8 cellular contexts compared by ENCODE assay signal in genomic region chr22:22558972-22559603, GRCh38. TPM values are rescaled to one million over a fixed set of nuclear protein-coding genes. Genes with fewer than 3 reads are reported as not detected.
DNase-seq lines count a peak whose midpoint lies in the region; ATAC-seq and TF ChIP-seq lines count a peak whose summit lies in the region.

Gene PRAME, minus strand, starts transcription at chr22:22559265. Its CDS starts 2,433 bp downstream, at chr22:22556832.

- H3K9me3 ChIP-seq in Karpas-422 (ENCODE audit: low read length) (no peaks in the 10 kb centered on the region), Peyer's patch (no peaks in the 10 kb centered on the region), cardiac muscle cell (ENCODE audit: low read depth) (no peaks in the 10 kb centered on the region), suprapubic skin (no peaks in the 10 kb centered on the region)

- H3K27ac ChIP-seq in Karpas-422 (ENCODE audit: low read length) (no peak within 1 kb of the TSS), Peyer's patch (no peak within 1 kb of the TSS), cardiac muscle cell (no peak within 1 kb of the TSS), suprapubic skin (no peak within 1 kb of the TSS)

- 65% methylated on average over 30 of the region's 32 CpGs for WGBS in suprapubic skin

- H3K9ac ChIP-seq in Karpas-422 (ENCODE audit: low read length): peak within 1 kb of the TSS; percentile 44

- H3K4me1 ChIP-seq in Karpas-422 (ENCODE audit: low read length): peaks cover 9% of the 10 kb centered on the region
- H3K4me1 ChIP-seq in Peyer's patch: no peaks in the 10 kb centered on the region
- no peaks in the 10 kb centered on the region for H3K4me1 ChIP-seq in cardiac muscle cell (ENCODE audit: low read depth)
- H3K4me1 ChIP-seq in suprapubic skin: no peaks in the 10 kb centered on the region

- H3K9me2 ChIP-seq in Karpas-422 (replicated peaks; ENCODE audit: insufficient read depth, low read length): no peaks in the 10 kb centered on the region

- H3K4me2 ChIP-seq in Karpas-422 (ENCODE audit: low read depth, low read length, poor library complexity, severe bottlenecking): peak within 1 kb of the TSS; percentile 27

- peak; percentile 26 to 69 (median 54) for TF ChIP-seq CTCF in Peyer's patch (IDR thresholded peaks at IDR 0.05)
- peak; percentile 65 for TF ChIP-seq CTCF in cardiac muscle cell (IDR thresholded peaks at IDR 0.05; ENCODE audit: low read depth, low read length)
- TF ChIP-seq CTCF in suprapubic skin (IDR thresholded peaks at IDR 0.05): peak in 1 of 2 donors; percentile 11

- no peak within 1 kb of the TSS for H3K4me3 ChIP-seq in Karpas-422 (ENCODE audit: low read length)
- H3K4me3 ChIP-seq in Peyer's patch: no peak within 1 kb of the TSS
- H3K4me3 ChIP-seq in cardiac muscle cell: no peak within 1 kb of the TSS
- H3K4me3 ChIP-seq in suprapubic skin: no peak within 1 kb of the TSS

- no peak for ATAC-seq in GM19324 (IDR thresholded peaks at IDR 0.05; ENCODE audit: low FRiP score, unreplicated experiment)

- no peaks in the 10 kb centered on the region; the same call in 1 of the 2 replicates for H4K20me1 ChIP-seq in Karpas-422 (ENCODE audit: insufficient read depth, low read depth, low read length)

- peak; percentile 88 for DNase-seq in DMS53 (lab: John Stamatoyannopoulos, UW)
- DNase-seq in Karpas-422: peak; percentile 97
- peak; percentile 65 to 87 (median 75) for DNase-seq in Peyer's patch
- DNase-seq in activated T-cell treated with anti-CD3 and anti-CD28 coated beads for 48 hours (ENCODE audit: low read depth): peak; percentile 84
- DNase-seq in cardiac muscle cell (ENCODE audit: low read depth in 1 of 2, low spot score in 1 of 2): peak in 1 of 2 donors; percentile 49
- peak; percentile 69 for DNase-seq in stimulated activated CD4-positive, alpha-beta T cell treated with anti-CD3 and anti-CD28 coated beads, Interleukin-12 subunit alpha, Interleukin-12 subunit beta, amount 100 ng/mL, for 4 hours
- no peak for DNase-seq in suprapubic skin (ENCODE audit: low spot score in 2 of 2)

- H3K79me2 ChIP-seq in Karpas-422 (ENCODE audit: low read length): no peaks in the 10 kb centered on the region

- no peaks in the 10 kb centered on the region for H3K27me3 ChIP-seq in Karpas-422 (ENCODE audit: low read length)
- no peaks in the 10 kb centered on the region for H3K27me3 ChIP-seq in Peyer's patch
- H3K27me3 ChIP-seq in cardiac muscle cell: no peaks in the 10 kb centered on the region
- peaks cover 5% of the 10 kb centered on the region for H3K27me3 ChIP-seq in suprapubic skin

- no peak within 1 kb of the TSS for H2AFZ ChIP-seq in Karpas-422 (ENCODE audit: low read length)

- H3K36me3 ChIP-seq in Karpas-422 (ENCODE audit: insufficient read depth, low read length) (no peaks in the 10 kb centered on the region), Peyer's patch (no peaks in the 10 kb centered on the region), cardiac muscle cell (no peaks in the 10 kb centered on the region), suprapubic skin (no peaks in the 10 kb centered on the region)

- TF ChIP-seq EP300 in suprapubic skin (IDR thresholded peaks at IDR 0.05): no peak

- TF ChIP-seq POLR2A in Peyer's patch (IDR thresholded peaks at IDR 0.05): no peak
- no peak for TF ChIP-seq POLR2A in suprapubic skin (IDR thresholded peaks at IDR 0.05)

RNA-seq across cellular contexts. Expression of gene PRAME, which starts in this region (rescaled TPM):
- total RNA-seq in Karpas-422 (2014; rRNA removed; shearing (Covaris generic); ENCODE audit: low replicate concordance): 2.6 and 4.9 TPM in 2 replicates
- total RNA-seq in Peyer's patch (not detected), cardiac muscle cell (not detected in 2 replicates), suprapubic skin (not detected)
- not detected in 2 replicates for polyA plus RNA-seq in cardiac muscle cell

Comparison
In these comparisons a context has a peak if more than half of its experiments do, and no peak if none do; other contexts are left out.
1. Peak in DNase-seq in Peyer's patch; RNA of the gene not detected or under 1 TPM.
2. DNase-seq: peak in DMS53 (single experiment), Karpas-422 (single experiment), activated T-cell treated with anti-CD3 and anti-CD28 coated beads for 48 hours (single experiment) and stimulated activated CD4-positive, alpha-beta T cell treated with anti-CD3 and anti-CD28 coated beads, Interleukin-12 subunit alpha, Interleukin-12 subunit beta, amount 100 ng/mL, for 4 hours (single experiment); none in suprapubic skin (0 of 2).